17 cellular contexts compared by ENCODE assay signal in the genomic region with DNA sequence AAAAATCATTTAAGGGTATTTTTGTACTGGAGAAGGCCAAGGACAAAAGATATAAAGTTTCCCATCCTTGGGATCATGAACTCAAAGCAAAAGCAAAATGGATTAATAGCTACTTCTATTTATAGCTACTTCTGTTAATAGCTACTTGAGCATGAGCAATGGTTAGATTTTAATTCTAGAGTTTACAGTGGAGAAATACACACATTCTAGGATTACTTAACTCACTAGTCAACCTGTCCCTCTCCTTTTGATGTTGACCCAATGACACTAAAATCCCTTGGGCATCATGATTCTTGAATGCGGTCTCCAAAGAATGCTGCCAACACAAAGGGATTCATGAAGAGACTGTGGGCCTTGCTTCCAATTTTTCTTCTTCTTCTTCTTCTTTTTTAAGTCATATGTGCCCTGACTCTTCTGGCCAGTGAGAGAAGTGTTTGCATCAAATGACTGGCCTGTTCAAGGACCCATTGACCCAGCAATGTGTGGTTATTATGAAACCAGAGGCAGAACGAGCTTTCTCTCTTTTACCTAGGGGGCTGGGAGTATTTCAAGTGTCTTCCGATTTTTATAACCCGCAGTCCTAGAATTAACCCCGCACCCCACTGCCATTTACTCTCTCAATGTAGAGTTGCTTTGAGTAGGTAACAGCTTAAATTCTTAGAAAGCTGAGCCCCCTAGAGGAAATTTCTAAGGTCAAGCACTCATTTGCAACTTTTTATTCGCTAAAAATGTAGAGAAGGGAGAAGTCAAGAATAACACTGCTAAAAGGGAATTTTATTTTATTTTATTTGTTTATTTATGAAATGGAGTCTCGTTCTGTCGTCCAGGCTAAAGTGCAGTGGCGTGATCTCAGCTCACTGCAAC. TPM values are rescaled to one million over a fixed set of nuclear protein-coding genes. Genes with fewer than 3 reads are reported as not detected.
"Had no signal": no experiment of that assay in that cellular context is flagged by ENCODE, and none has a peak within 500 bp of the region (broad histone marks: within the 10 kb centered on the region; RNA-seq: fewer than 3 reads in every experiment).

No MANE protein-coding gene starts in this region.

- H3K36me3 ChIP-seq: esophagus squamous epithelium had no signal

- H3K4me3 ChIP-seq: esophagus squamous epithelium had no signal

- ATAC-seq: left colon; natural killer cell; stimulated activated naive CD8-positive, alpha-beta T cell treated with anti-CD3 and anti-CD28 coated beads, Interleukin-15, Interleukin-2, amounts not matched to agents 100 U/mL and 50 U/mL, for 24 hours had no signal

- H3K27me3 ChIP-seq: esophagus squamous epithelium had no signal

- H3K4me1 Mint-ChIP-seq: natural killer cell had no signal

- H3K27ac Mint-ChIP-seq: activated CD4-positive, alpha-beta memory T cell treated with anti-CD3 and anti-CD28 coated beads for 36 hours; natural killer cell had no signal

- H3K9me3 Mint-ChIP-seq: activated CD4-positive, alpha-beta memory T cell treated with anti-CD3 and anti-CD28 coated beads for 36 hours; natural killer cell had no signal

- DNase-seq: activated CD4-positive, alpha-beta memory T cell treated with anti-CD3 and anti-CD28 coated beads for 36 hours; activated gamma-delta T cell; activated T-cell treated with anti-CD3 and anti-CD28 coated beads, Interleukin-2, amount 50 U/mL, for 48 hours; esophagus squamous epithelium; foreskin fibroblast; head of caudate nucleus; left colon; natural killer cell; occipital lobe; stimulated activated CD4-positive, alpha-beta T cell treated with anti-CD3 and anti-CD28 coated beads, Interleukin-4, amount 100 ng/mL, for 1 hour; stimulated activated CD8-positive, alpha-beta memory T cell treated with anti-CD3 and anti-CD28 coated beads, Interleukin-4, amount 100 ng/mL, for 48 hours; stimulated activated naive CD8-positive, alpha-beta T cell treated with anti-CD3 and anti-CD28 coated beads, Interleukin-15, Interleukin-2, amounts not matched to agents 100 U/mL and 50 U/mL, for 24 hours; T1000 had no signal

- H3K27me3 Mint-ChIP-seq: activated CD4-positive, alpha-beta memory T cell treated with anti-CD3 and anti-CD28 coated beads for 36 hours had no signal

- H3K9me3 ChIP-seq: esophagus squamous epithelium had no signal

- H3K27ac ChIP-seq: esophagus squamous epithelium, VCaP had no signal

- H3K36me3 Mint-ChIP-seq: activated CD4-positive, alpha-beta memory T cell treated with anti-CD3 and anti-CD28 coated beads for 36 hours; natural killer cell had no signal

- H3K4me3 Mint-ChIP-seq: activated CD4-positive, alpha-beta memory T cell treated with anti-CD3 and anti-CD28 coated beads for 36 hours; natural killer cell had no signal

- H3K4me1 ChIP-seq: esophagus squamous epithelium had no signal

RNA-seq across cellular contexts. Expression of a gene that starts 34.6 kb away (rescaled TPM):
- total RNA-seq: activated CD4-positive, alpha-beta memory T cell treated with anti-CD3 and anti-CD28 coated beads for 36 hours; pulmonary artery endothelial cell had no signal

RNA-seq across cellular contexts. Expression of a gene that starts 46.0 kb away (rescaled TPM):
- total RNA-seq: astrocyte, lung microvascular endothelial cell, pulmonary artery endothelial cell had no signal
